ENCODE assay signal across 8 cellular contexts in genomic region chr9:110156902-110157301, GRCh38. TPM values are rescaled to one million over a fixed set of nuclear protein-coding genes. Genes with fewer than 3 reads are reported as not detected.
A peak's percentile ranks its signal among the peaks of the same experiment; 100 is the strongest.
DNase-seq lines count a peak whose midpoint lies in the region; ATAC-seq, FAIRE-seq and TF ChIP-seq lines count a peak whose summit lies in the region.

No MANE protein-coding gene starts in this region.

- DNase-seq in AG04449 (ENCODE audit: low read depth, low spot score) = peak; percentile 50
- peak; percentile 29 for DNase-seq in GM18507 (ENCODE audit: extremely low spot score, insufficient read length, low read depth)
- DNase-seq in NOMO-1 (lab: John Stamatoyannopoulos, UW; ENCODE audit: unreplicated experiment in 2 of 2) = peak; percentile 86 to 96
- DNase-seq in epidermal melanocyte (ENCODE audit: insufficient read length, low spot score) = peak; percentile 76
- DNase-seq in aorta = no peak
- DNase-seq in activated CD8-positive, alpha-beta memory T cell treated with anti-CD3 and anti-CD28 coated beads, Interleukin-2, amount 50 U/mL, for 48 hours = no peak
- DNase-seq in NCI-H2196 (lab: John Stamatoyannopoulos, UW; ENCODE audit: unreplicated experiment) = no peak

- peak; percentile 90 for FAIRE-seq in GM18507 (lab: Jason Lieb, UNC)

- CTCF ChIA-PET in AG04449 (lab: Yijun Ruan, JAX) = interaction anchor here (0.8 to 2.5 kb wide), 6 partner anchors 52 to 467 kb away, joined by 3 to 10 read pairs (median 4); no protein-coding TSS in a partner anchor

- H3K9me3 ChIP-seq in aorta (ENCODE audit: control insufficient read depth, low read length) = no peaks in the 10 kb centered on the region

- peak overlapping the region in 1 of 2 donors; percentile 4 for H3K27ac ChIP-seq in aorta (ENCODE audit: low read depth in 1 of 2, low read length in 2 of 2)

- H3K4me1 ChIP-seq in aorta (ENCODE audit: control insufficient read depth in 1 of 2, insufficient read depth in 2 of 2, low read length in 2 of 2) = peaks cover 8 to 10% of the 10 kb centered on the region in 2 donors

- H3K4me3 ChIP-seq in AG04449 (ENCODE audit: low read depth, low read length) (no peak overlapping the region), aorta (ENCODE audit: low read length in 2 of 2) (no peak overlapping the region)

- intact Hi-C loops in aorta (cut with DNase I) = no loop called here

- POLR2A ChIA-PET in AG04449 (lab: Yijun Ruan, JAX) = interaction anchor here (0.7 kb wide), 1 partner anchor 13 kb away, joined by 3 read pairs; no protein-coding TSS in a partner anchor

- H3K36me3 ChIP-seq in aorta (ENCODE audit: control insufficient read depth in 1 of 2, insufficient read depth in 2 of 2, low read length in 1 of 2) = peaks cover 3% of the 10 kb centered on the region in 2 donors

- no peaks in the 10 kb centered on the region for H3K27me3 ChIP-seq in aorta (ENCODE audit: control insufficient read depth in 1 of 2, insufficient read depth in 2 of 2, low read length in 1 of 2)

- 6 to 15% methylated on average over 4 of the region's 4 CpGs for WGBS in aorta, 2 donors

- peak; percentile 76 for ATAC-seq in HG02870 (IDR thresholded peaks at IDR 0.05; ENCODE audit: unreplicated experiment)
- peak; percentile 50 for ATAC-seq in aorta (ENCODE audit: low FRiP score)

- no peak for TF ChIP-seq CTCF in AG04449 (IDR thresholded peaks at IDR 0.05; ENCODE audit: insufficient read depth, low read length, missing control alignments)

RNA-seq across cellular contexts. Expression of gene C9orf152, which starts 51.1 kb away (rescaled TPM):
- not detected for total RNA-seq in aorta
- polyA plus RNA-seq in aorta = 1 to 10 TPM in 1 of 2 donors, under 1 TPM in 1; 0.38 to 3.1 TPM

Comparison
In these comparisons a context has a peak if more than half of its experiments do, and no peak if none do; other contexts are left out.
1. DNase-seq: peak in AG04449 (single experiment), GM18507 (single experiment), NOMO-1 (2 of 2) and epidermal melanocyte (single experiment); none in aorta (0 of 2), activated CD8-positive, alpha-beta memory T cell treated with anti-CD3 and anti-CD28 coated beads, Interleukin-2, amount 50 U/mL, for 48 hours (single experiment) and NCI-H2196 (single experiment).